ENCODE assay signal across 13 cellular contexts in the genomic region with DNA sequence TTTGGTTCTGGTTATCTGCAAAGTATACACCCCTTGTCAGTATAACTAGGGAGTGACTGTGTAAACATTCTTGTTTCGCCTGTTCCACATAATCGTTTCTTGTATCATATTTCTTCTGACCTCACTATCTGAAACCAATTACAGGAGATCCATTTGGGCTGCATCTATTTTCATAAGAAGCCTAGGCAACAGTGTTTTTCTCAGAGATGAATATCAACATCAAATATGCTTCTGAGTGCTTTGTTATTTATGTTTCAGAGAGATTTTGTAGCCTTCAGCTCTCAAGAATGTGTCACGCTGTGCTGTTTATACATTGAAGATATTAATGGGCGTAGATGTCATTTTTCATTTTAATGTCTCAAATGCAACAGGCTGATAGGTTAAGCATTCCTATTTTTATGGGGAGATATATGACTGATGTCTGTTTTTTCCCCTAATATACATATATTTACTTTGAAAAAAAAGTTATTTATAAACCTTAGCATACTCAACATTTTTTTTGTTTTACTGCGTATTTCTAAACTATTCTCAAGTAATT.
A peak's percentile ranks its signal among the peaks of the same experiment; 100 is the strongest.
DNase-seq lines count a peak whose midpoint lies in the region; ATAC-seq, FAIRE-seq and TF ChIP-seq lines count a peak whose summit lies in the region.
"Had no signal": no experiment of that assay in that cellular context is flagged by ENCODE, and none has a peak within 500 bp of the region (broad histone marks: within the 10 kb centered on the region; RNA-seq: fewer than 3 reads in every experiment).

No MANE protein-coding gene starts in this region.

- TF ChIP-seq CTCF in hepatocyte (IDR thresholded peaks at IDR 0.05; ENCODE audit: poor library complexity), result no peak

- no peaks in the 10 kb centered on the region for H3K36me3 ChIP-seq in hepatocyte (replicated peaks; ENCODE audit: insufficient read depth, low read depth)
- H3K36me3 ChIP-seq: tibial nerve had no signal

- ATAC-seq in T-helper 17 cell, result no peak

- H3K4me1 ChIP-seq in hepatocyte (ENCODE audit: insufficient read depth), result peaks cover 11% of the 10 kb centered on the region

- no peak for TF ChIP-seq POLR2A in GM12891 (IDR thresholded peaks at IDR 0.05; ENCODE audit: low read depth, low read length)

- H2AFZ ChIP-seq in hepatocyte, result no peak overlapping the region

- H3K4me3 ChIP-seq in hepatocyte, result no peak overlapping the region
- H3K4me3 ChIP-seq: dorsolateral prefrontal cortex, tibial nerve had no signal

- H4K20me1 ChIP-seq in hepatocyte (ENCODE audit: insufficient read depth, poor library complexity, severe bottlenecking), result no peaks in the 10 kb centered on the region

- no peak overlapping the region for H3K4me3 Mint-ChIP-seq in T-helper 17 cell
- H3K4me3 Mint-ChIP-seq: activated naive CD4-positive, alpha-beta T cell treated with anti-CD3 and anti-CD28 coated beads, Interleukin-2, amount 10 ng/mL, durations not matched to agents 7 days and 5 days; B cell had no signal

- WGBS in hepatocyte (ENCODE audit: low lambda C conversion rate, missing lambda C conversion rate), result 34% methylated on average over 5 of the region's 5 CpGs

- H3K36me3 Mint-ChIP-seq in T-helper 17 cell (ENCODE audit: low read depth), result no peaks in the 10 kb centered on the region
- H3K36me3 Mint-ChIP-seq: activated naive CD4-positive, alpha-beta T cell treated with anti-CD3 and anti-CD28 coated beads, Interleukin-2, amount 10 ng/mL, durations not matched to agents 7 days and 5 days had no signal

- H3K79me2 ChIP-seq in hepatocyte, result no peaks in the 10 kb centered on the region

- no peaks in the 10 kb centered on the region for H3K4me1 Mint-ChIP-seq in T-helper 17 cell
- H3K4me1 Mint-ChIP-seq: activated naive CD4-positive, alpha-beta T cell treated with anti-CD3 and anti-CD28 coated beads, Interleukin-2, amount 10 ng/mL, durations not matched to agents 7 days and 5 days; B cell had no signal

- DNase-seq in AG20443 (ENCODE audit: low spot score), result peak; percentile 9
- DNase-seq in NCI-H1092 treated with DMSO at 0.1 percent for 48 hours (lab: John Stamatoyannopoulos, UW), result peak; percentile 59
- DNase-seq in SK-N-DZ (ENCODE audit: low spot score), result peak; percentile 78
- DNase-seq in hepatocyte (ENCODE audit: low spot score), result peak; percentile 3
- DNase-seq in T-helper 17 cell, result no peak
- DNase-seq in cerebellar cortex (ENCODE audit: low spot score), result no peak
- DNase-seq in activated CD4-positive, alpha-beta T cell treated with anti-CD3 and anti-CD28 coated beads, Interleukin-2, amount 50 U/mL, for 1 hour, result no peak
- DNase-seq in GM12891 (ENCODE audit: insufficient read length, low spot score), result no peak
- DNase-seq: activated naive CD4-positive, alpha-beta T cell treated with anti-CD3 and anti-CD28 coated beads, Interleukin-2, amount 10 ng/mL, durations not matched to agents 7 days and 5 days; dorsolateral prefrontal cortex; retina had no signal

- no peaks in the 10 kb centered on the region for H3K9me3 ChIP-seq in hepatocyte (ENCODE audit: low read depth)
- no peaks in the 10 kb centered on the region for H3K9me3 ChIP-seq in T-helper 17 cell (ENCODE audit: control insufficient read depth, low read length, poor library complexity, severe bottlenecking)
- H3K9me3 ChIP-seq: tibial nerve had no signal

- H3K9me2 ChIP-seq in hepatocyte (replicated peaks; ENCODE audit: insufficient read depth), result no peaks in the 10 kb centered on the region

- FAIRE-seq in GM12891 (lab: Jason Lieb, UNC), result no peak

- H3K27ac ChIP-seq in hepatocyte, result peak overlapping the region; percentile 26
- H3K27ac ChIP-seq: dorsolateral prefrontal cortex had no signal

- H3K27ac Mint-ChIP-seq in T-helper 17 cell, result no peak overlapping the region
- H3K27ac Mint-ChIP-seq: activated naive CD4-positive, alpha-beta T cell treated with anti-CD3 and anti-CD28 coated beads, Interleukin-2, amount 10 ng/mL, durations not matched to agents 7 days and 5 days; B cell had no signal

- H3K4me2 ChIP-seq in hepatocyte, result peak overlapping the region; percentile 40

- H3K27me3 ChIP-seq in hepatocyte, result no peaks in the 10 kb centered on the region
- H3K27me3 ChIP-seq: dorsolateral prefrontal cortex, tibial nerve had no signal

- no peaks in the 10 kb centered on the region for H3K27me3 Mint-ChIP-seq in T-helper 17 cell
- H3K27me3 Mint-ChIP-seq: activated naive CD4-positive, alpha-beta T cell treated with anti-CD3 and anti-CD28 coated beads, Interleukin-2, amount 10 ng/mL, durations not matched to agents 7 days and 5 days; B cell had no signal

TF ChIP-seq in GM12891, 5 proteins besides CTCF, POLR2A, EP300 and RAD21:
- no peak for TF ChIP-seq SPI1 (IDR thresholded peaks at IDR 0.05; ENCODE audit: low read depth, low read length)
- TF ChIP-seq TAF1 (IDR thresholded peaks at IDR 0.05; ENCODE audit: low read depth, low read length), result no peak

Comparison
In these comparisons a context has a peak if more than half of its experiments do, and no peak if none do; other contexts are left out.
1. DNase-seq: peak in AG20443 (single experiment), NCI-H1092 treated with DMSO at 0.1 percent for 48 hours (single experiment), SK-N-DZ (single experiment) and hepatocyte (single experiment); none in T-helper 17 cell (0 of 3), cerebellar cortex (single experiment), activated CD4-positive, alpha-beta T cell treated with anti-CD3 and anti-CD28 coated beads, Interleukin-2, amount 50 U/mL, for 1 hour (single experiment) and GM12891 (single experiment).